ENCODE assay signal across 36 cellular contexts in genomic region chr4:4170596-4171150, GRCh38. TPM values are rescaled to one million over a fixed set of nuclear protein-coding genes. Genes with fewer than 3 reads are reported as not detected.
"Had no signal": no experiment of that assay in that cellular context is flagged by ENCODE, and none has a peak within 500 bp of the region (broad histone marks: within the 10 kb centered on the region; RNA-seq: fewer than 3 reads in every experiment).

No MANE protein-coding gene starts in this region.

- H3K27ac Mint-ChIP-seq: activated CD4-positive, alpha-beta memory T cell treated with anti-CD3 and anti-CD28 coated beads for 36 hours; activated CD4-positive, alpha-beta T cell treated with anti-CD3 and anti-CD28 coated beads for 36 hours; activated CD4-positive, alpha-beta T cell treated with anti-CD3 and anti-CD28 coated beads, Interleukin-2, amount 10 ng/mL, durations not matched to agents 24 days and 14 days; activated naive CD4-positive, alpha-beta T cell treated with anti-CD3 and anti-CD28 coated beads for 36 hours; activated naive CD4-positive, alpha-beta T cell treated with anti-CD3 and anti-CD28 coated beads, Interleukin-2, amount 50 U/mL, for 24 hours; activated naive CD8-positive, alpha-beta T cell treated with anti-CD3 and anti-CD28 coated beads for 36 hours; activated naive CD8-positive, alpha-beta T cell treated with anti-CD3 and anti-CD28 coated beads, Interleukin-2, amount 50 U/mL, for 24 hours; activated T-helper 1 cell treated with anti-CD3 and anti-CD28 coated beads, Interleukin-12 subunit alpha, Interleukin-12 subunit beta, Interleukin-2, Interleukin-4 antibody, amounts not matched to agents 30 ng/mL and 10 ng/mL and 1 ng/mL, durations not matched to agents 14 hours and 24 hours and 36 hours; activated T-helper 2 cell treated with anti-CD3 and anti-CD28 coated beads, Interferon-gamma antibody, Interleukin-2, Interleukin-4, amounts not matched to agents 10 μg/mL and 5 μg/mL and 100 μg/mL, durations not matched to agents 14 hours and 24 hours and 36 hours; effector memory CD8-positive, alpha-beta T cell; T-helper 17 cell; T-helper 2 cell treated with Interferon-gamma antibody and Interleukin-4, amounts not matched to agents 5 μg/mL and 100 μg/mL, for 36 hours had no signal

- H3K4me3 Mint-ChIP-seq: activated CD4-positive, alpha-beta memory T cell treated with anti-CD3 and anti-CD28 coated beads for 36 hours; activated CD4-positive, alpha-beta T cell treated with anti-CD3 and anti-CD28 coated beads for 36 hours; activated CD4-positive, alpha-beta T cell treated with anti-CD3 and anti-CD28 coated beads, Interleukin-2, amount 10 ng/mL, durations not matched to agents 24 days and 14 days; activated naive CD4-positive, alpha-beta T cell treated with anti-CD3 and anti-CD28 coated beads for 36 hours; activated naive CD4-positive, alpha-beta T cell treated with anti-CD3 and anti-CD28 coated beads, Interleukin-2, amount 50 U/mL, for 24 hours; activated naive CD8-positive, alpha-beta T cell treated with anti-CD3 and anti-CD28 coated beads for 36 hours; activated naive CD8-positive, alpha-beta T cell treated with anti-CD3 and anti-CD28 coated beads, Interleukin-2, amount 50 U/mL, for 24 hours; activated T-helper 1 cell treated with anti-CD3 and anti-CD28 coated beads, Interleukin-12 subunit alpha, Interleukin-12 subunit beta, Interleukin-2, Interleukin-4 antibody, amounts not matched to agents 30 ng/mL and 10 ng/mL and 1 ng/mL, durations not matched to agents 14 hours and 24 hours and 36 hours; effector memory CD8-positive, alpha-beta T cell; T-helper 17 cell; T-helper 2 cell treated with Interferon-gamma antibody and Interleukin-4, amounts not matched to agents 5 μg/mL and 100 μg/mL, for 36 hours had no signal

- H3K27ac ChIP-seq: adrenal gland, body of pancreas, esophagus muscularis mucosa, foreskin keratinocyte, gastroesophageal sphincter, heart right ventricle, hepatocyte, WERI-Rb-1 had no signal

- H3K36me3 ChIP-seq: adrenal gland, esophagus muscularis mucosa, gastroesophageal sphincter, heart right ventricle, WERI-Rb-1 had no signal

- H3K4me1 ChIP-seq: adrenal gland, esophagus muscularis mucosa, foreskin keratinocyte, gastroesophageal sphincter, heart right ventricle had no signal

- FAIRE-seq: colon had no signal

- H3K4me1 Mint-ChIP-seq: activated CD4-positive, alpha-beta T cell treated with anti-CD3 and anti-CD28 coated beads for 36 hours; activated CD4-positive, alpha-beta T cell treated with anti-CD3 and anti-CD28 coated beads, Interleukin-2, amount 10 ng/mL, durations not matched to agents 24 days and 14 days; activated naive CD4-positive, alpha-beta T cell treated with anti-CD3 and anti-CD28 coated beads, Interleukin-2, amount 50 U/mL, for 24 hours; activated naive CD8-positive, alpha-beta T cell treated with anti-CD3 and anti-CD28 coated beads for 36 hours; activated naive CD8-positive, alpha-beta T cell treated with anti-CD3 and anti-CD28 coated beads, Interleukin-2, amount 50 U/mL, for 24 hours; T-helper 17 cell had no signal

- DNase-seq: activated CD4-positive, alpha-beta memory T cell treated with anti-CD3 and anti-CD28 coated beads for 36 hours; activated CD4-positive, alpha-beta T cell treated with anti-CD3 and anti-CD28 coated beads for 36 hours; activated CD4-positive, alpha-beta T cell treated with anti-CD3 and anti-CD28 coated beads, Interleukin-2, amount 10 ng/mL, durations not matched to agents 24 days and 14 days; activated CD4-positive, CD25-positive, alpha-beta regulatory T cell; activated CD4-positive, CD25-positive, alpha-beta regulatory T cell treated with anti-CD3 and anti-CD28 coated beads, Interleukin-2, amount 50 U/mL, for 72 hours; activated effector memory CD4-positive, alpha-beta T cell treated with anti-CD3 and anti-CD28 coated beads, Interleukin-2, amount 50 U/mL, for 16 hours; activated naive CD4-positive, alpha-beta T cell treated with anti-CD3 and anti-CD28 coated beads for 36 hours; activated naive CD8-positive, alpha-beta T cell treated with anti-CD3 and anti-CD28 coated beads for 36 hours; activated naive CD8-positive, alpha-beta T cell treated with anti-CD3 and anti-CD28 coated beads, Interleukin-2, amount 50 U/mL, for 24 hours; activated T-cell treated with anti-CD3 and anti-CD28 coated beads, Interleukin-2, amount 50 U/mL, for 1 hour; activated T-cell treated with anti-CD3 and anti-CD28 coated beads, Interleukin-2, amount 50 U/mL, for 48 hours; adrenal gland; amygdala; aorta; body of pancreas; caudate nucleus; cortex of kidney; dermis blood vessel endothelial cell; effector CD4-positive, alpha-beta T cell; effector memory CD8-positive, alpha-beta T cell; erythroblast; foreskin keratinocyte; heart right ventricle; T-helper 17 cell; T1000; WERI-Rb-1 had no signal

- H3K27me3 Mint-ChIP-seq: activated CD4-positive, alpha-beta T cell treated with anti-CD3 and anti-CD28 coated beads, Interleukin-2, amount 10 ng/mL, durations not matched to agents 24 days and 14 days had no signal

- H3K9me3 ChIP-seq: adrenal gland, body of pancreas, esophagus muscularis mucosa, gastroesophageal sphincter, heart right ventricle had no signal

- H3K9me3 Mint-ChIP-seq: activated CD4-positive, alpha-beta memory T cell treated with anti-CD3 and anti-CD28 coated beads for 36 hours; activated CD4-positive, alpha-beta T cell treated with anti-CD3 and anti-CD28 coated beads, Interleukin-2, amount 10 ng/mL, durations not matched to agents 24 days and 14 days; activated naive CD4-positive, alpha-beta T cell treated with anti-CD3 and anti-CD28 coated beads for 36 hours; activated naive CD4-positive, alpha-beta T cell treated with anti-CD3 and anti-CD28 coated beads, Interleukin-2, amount 50 U/mL, for 24 hours; activated naive CD8-positive, alpha-beta T cell treated with anti-CD3 and anti-CD28 coated beads for 36 hours; activated naive CD8-positive, alpha-beta T cell treated with anti-CD3 and anti-CD28 coated beads, Interleukin-2, amount 50 U/mL, for 24 hours; activated T-helper 1 cell treated with anti-CD3 and anti-CD28 coated beads, Interleukin-12 subunit alpha, Interleukin-12 subunit beta, Interleukin-2, Interleukin-4 antibody, amounts not matched to agents 30 ng/mL and 10 ng/mL and 1 ng/mL, durations not matched to agents 14 hours and 24 hours and 36 hours; activated T-helper 2 cell treated with anti-CD3 and anti-CD28 coated beads, Interferon-gamma antibody, Interleukin-2, Interleukin-4, amounts not matched to agents 10 μg/mL and 5 μg/mL and 100 μg/mL, durations not matched to agents 14 hours and 24 hours and 36 hours; effector memory CD8-positive, alpha-beta T cell; T-helper 2 cell treated with Interferon-gamma antibody and Interleukin-4, amounts not matched to agents 5 μg/mL and 100 μg/mL, for 36 hours had no signal

- ATAC-seq: activated CD4-positive, alpha-beta T cell treated with anti-CD3 and anti-CD28 coated beads for 36 hours; activated naive CD8-positive, alpha-beta T cell treated with anti-CD3 and anti-CD28 coated beads, Interleukin-2, amount 50 U/mL, for 24 hours; body of pancreas; effector memory CD8-positive, alpha-beta T cell; foreskin keratinocyte; gastroesophageal sphincter; heart right ventricle; T-helper 17 cell had no signal

- H3K4me3 ChIP-seq: adrenal gland, body of pancreas, esophagus muscularis mucosa, gastroesophageal sphincter, heart right ventricle, hepatocyte had no signal

- H3K36me3 Mint-ChIP-seq: activated CD4-positive, alpha-beta memory T cell treated with anti-CD3 and anti-CD28 coated beads for 36 hours; activated naive CD4-positive, alpha-beta T cell treated with anti-CD3 and anti-CD28 coated beads, Interleukin-2, amount 50 U/mL, for 24 hours; activated naive CD8-positive, alpha-beta T cell treated with anti-CD3 and anti-CD28 coated beads for 36 hours had no signal

- H3K27me3 ChIP-seq: adrenal gland, body of pancreas, foreskin keratinocyte, hepatocyte had no signal

RNA-seq across cellular contexts. Expression of gene OTOP1, which starts 56.1 kb away (rescaled TPM):
- total RNA-seq: activated CD4-positive, alpha-beta memory T cell treated with anti-CD3 and anti-CD28 coated beads for 36 hours; activated CD4-positive, alpha-beta T cell treated with anti-CD3 and anti-CD28 coated beads for 36 hours; activated CD4-positive, alpha-beta T cell treated with anti-CD3 and anti-CD28 coated beads, Interleukin-2, amount 10 ng/mL, durations not matched to agents 24 days and 14 days; activated naive CD4-positive, alpha-beta T cell treated with anti-CD3 and anti-CD28 coated beads for 36 hours; activated naive CD8-positive, alpha-beta T cell treated with anti-CD3 and anti-CD28 coated beads for 36 hours; activated T-helper 1 cell treated with anti-CD3 and anti-CD28 coated beads, Interleukin-12 subunit alpha, Interleukin-12 subunit beta, Interleukin-2, Interleukin-4 antibody, amounts not matched to agents 30 ng/mL and 10 ng/mL and 1 ng/mL, durations not matched to agents 14 hours and 24 hours and 36 hours; activated T-helper 2 cell treated with anti-CD3 and anti-CD28 coated beads, Interferon-gamma antibody, Interleukin-2, Interleukin-4, amounts not matched to agents 10 μg/mL and 5 μg/mL and 100 μg/mL, durations not matched to agents 14 hours and 24 hours and 36 hours; adrenal gland; aorta; body of pancreas; chondrocyte; dermis blood vessel endothelial cell; esophagus muscularis mucosa; foreskin keratinocyte; gastroesophageal sphincter; glomerular endothelial cell; heart right ventricle; hepatocyte; T-helper 17 cell had no signal
- polyA plus RNA-seq: adrenal gland, aorta, foreskin keratinocyte, heart right ventricle, hepatocyte had no signal
